ENCODE assay signal across 2 cellular contexts in the genomic region with DNA sequence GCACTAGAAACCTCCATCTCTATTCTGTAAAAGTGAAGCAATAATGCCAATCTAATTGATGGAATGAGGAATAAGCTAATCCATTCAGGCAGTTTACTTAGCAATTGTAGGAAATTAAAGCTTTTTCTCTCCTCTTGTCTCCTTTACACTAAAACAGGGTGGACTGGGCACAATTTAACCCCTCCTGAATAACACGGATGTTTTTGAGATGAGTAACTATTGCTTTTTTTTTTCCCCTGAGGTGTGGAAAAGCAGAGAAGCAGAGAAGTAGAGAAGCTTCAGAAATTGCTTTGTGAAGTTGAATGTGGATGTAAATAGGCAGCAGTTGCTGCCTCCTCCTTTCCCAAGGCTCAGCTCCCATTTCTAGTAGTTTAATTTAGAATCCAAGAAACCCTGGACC.
TF ChIP-seq lines count a peak whose summit lies in the region.

No MANE protein-coding gene starts in this region.

TF ChIP-seq in SK-N-SH, 30 proteins besides CTCF, POLR2A, EP300 and RAD21 (continued from another document):
- TF ChIP-seq TAF1 (IDR thresholded peaks at IDR 0.05; ENCODE audit: borderline replicate concordance, low read depth, low read length) (no peak), TEAD4 (IDR thresholded peaks at IDR 0.05; ENCODE audit: borderline replicate concordance, insufficient read depth) (no peak), YY1 (IDR thresholded peaks at IDR 0.05; ENCODE audit: low read depth) (no peak), SMC3 (IDR thresholded peaks at IDR 0.05; ENCODE audit: low read depth, low read length) (no peak)
- TF ChIP-seq, protein P1, sequence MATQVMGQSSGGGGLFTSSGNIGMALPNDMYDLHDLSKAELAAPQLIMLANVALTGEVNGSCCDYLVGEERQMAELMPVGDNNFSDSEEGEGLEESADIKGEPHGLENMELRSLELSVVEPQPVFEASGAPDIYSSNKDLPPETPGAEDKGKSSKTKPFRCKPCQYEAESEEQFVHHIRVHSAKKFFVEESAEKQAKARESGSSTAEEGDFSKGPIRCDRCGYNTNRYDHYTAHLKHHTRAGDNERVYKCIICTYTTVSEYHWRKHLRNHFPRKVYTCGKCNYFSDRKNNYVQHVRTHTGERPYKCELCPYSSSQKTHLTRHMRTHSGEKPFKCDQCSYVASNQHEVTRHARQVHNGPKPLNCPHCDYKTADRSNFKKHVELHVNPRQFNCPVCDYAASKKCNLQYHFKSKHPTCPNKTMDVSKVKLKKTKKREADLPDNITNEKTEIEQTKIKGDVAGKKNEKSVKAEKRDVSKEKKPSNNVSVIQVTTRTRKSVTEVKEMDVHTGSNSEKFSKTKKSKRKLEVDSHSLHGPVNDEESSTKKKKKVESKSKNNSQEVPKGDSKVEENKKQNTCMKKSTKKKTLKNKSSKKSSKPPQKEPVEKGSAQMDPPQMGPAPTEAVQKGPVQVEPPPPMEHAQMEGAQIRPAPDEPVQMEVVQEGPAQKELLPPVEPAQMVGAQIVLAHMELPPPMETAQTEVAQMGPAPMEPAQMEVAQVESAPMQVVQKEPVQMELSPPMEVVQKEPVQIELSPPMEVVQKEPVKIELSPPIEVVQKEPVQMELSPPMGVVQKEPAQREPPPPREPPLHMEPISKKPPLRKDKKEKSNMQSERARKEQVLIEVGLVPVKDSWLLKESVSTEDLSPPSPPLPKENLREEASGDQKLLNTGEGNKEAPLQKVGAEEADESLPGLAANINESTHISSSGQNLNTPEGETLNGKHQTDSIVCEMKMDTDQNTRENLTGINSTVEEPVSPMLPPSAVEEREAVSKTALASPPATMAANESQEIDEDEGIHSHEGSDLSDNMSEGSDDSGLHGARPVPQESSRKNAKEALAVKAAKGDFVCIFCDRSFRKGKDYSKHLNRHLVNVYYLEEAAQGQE (IDR thresholded peaks at IDR 0.05; ENCODE audit: low read depth, low read length) = no peak
- TF ChIP-seq, protein P2, sequence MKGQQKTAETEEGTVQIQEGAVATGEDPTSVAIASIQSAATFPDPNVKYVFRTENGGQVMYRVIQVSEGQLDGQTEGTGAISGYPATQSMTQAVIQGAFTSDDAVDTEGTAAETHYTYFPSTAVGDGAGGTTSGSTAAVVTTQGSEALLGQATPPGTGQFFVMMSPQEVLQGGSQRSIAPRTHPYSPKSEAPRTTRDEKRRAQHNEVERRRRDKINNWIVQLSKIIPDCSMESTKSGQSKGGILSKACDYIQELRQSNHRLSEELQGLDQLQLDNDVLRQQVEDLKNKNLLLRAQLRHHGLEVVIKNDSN (IDR thresholded peaks at IDR 0.05; ENCODE audit: borderline replicate concordance, low read depth) = no peak
- TF ChIP-seq, protein P3, sequence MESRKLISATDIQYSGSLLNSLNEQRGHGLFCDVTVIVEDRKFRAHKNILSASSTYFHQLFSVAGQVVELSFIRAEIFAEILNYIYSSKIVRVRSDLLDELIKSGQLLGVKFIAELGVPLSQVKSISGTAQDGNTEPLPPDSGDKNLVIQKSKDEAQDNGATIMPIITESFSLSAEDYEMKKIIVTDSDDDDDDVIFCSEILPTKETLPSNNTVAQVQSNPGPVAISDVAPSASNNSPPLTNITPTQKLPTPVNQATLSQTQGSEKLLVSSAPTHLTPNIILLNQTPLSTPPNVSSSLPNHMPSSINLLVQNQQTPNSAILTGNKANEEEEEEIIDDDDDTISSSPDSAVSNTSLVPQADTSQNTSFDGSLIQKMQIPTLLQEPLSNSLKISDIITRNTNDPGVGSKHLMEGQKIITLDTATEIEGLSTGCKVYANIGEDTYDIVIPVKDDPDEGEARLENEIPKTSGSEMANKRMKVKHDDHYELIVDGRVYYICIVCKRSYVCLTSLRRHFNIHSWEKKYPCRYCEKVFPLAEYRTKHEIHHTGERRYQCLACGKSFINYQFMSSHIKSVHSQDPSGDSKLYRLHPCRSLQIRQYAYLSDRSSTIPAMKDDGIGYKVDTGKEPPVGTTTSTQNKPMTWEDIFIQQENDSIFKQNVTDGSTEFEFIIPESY (IDR thresholded peaks at IDR 0.05; ENCODE audit: borderline replicate concordance, low read depth) = no peak

TF ChIP-seq in SK-N-SH treated with all-trans-retinoic acid at 6 μM for 48 hours, 23 proteins besides CTCF, POLR2A, EP300 and RAD21 (continued from another document):
- TF ChIP-seq ARNTL (CRISPR knock-in tag; IDR thresholded peaks at IDR 0.05; ENCODE audit: borderline replicate concordance, low read depth) = no peak
- no peak for TF ChIP-seq ZNF565 (CRISPR knock-in tag; conservative IDR thresholded peaks at IDR 0.05; ENCODE audit: low read depth)
- no peak for TF ChIP-seq ZNF8 (CRISPR knock-in tag; IDR thresholded peaks at IDR 0.05)
